1 cellular context compared by ENCODE assay signal in genomic region chr5:43066799-43067741, GRCh38.
A peak's percentile ranks its signal among the peaks of the same experiment; 100 is the strongest.
TF ChIP-seq lines count a peak whose summit lies in the region.

No MANE protein-coding gene starts in this region.

TF ChIP-seq in K562, 482 proteins besides CTCF, POLR2A, EP300 and RAD21 (continued from another document):
- TF ChIP-seq ZNF407 (IDR thresholded peaks at IDR 0.05; ENCODE audit: low read depth) (no peak), NONO (IDR thresholded peaks at IDR 0.05; ENCODE audit: low read depth in 2 of 2, low read length in 1 of 2) (no peak), DLX4 (CRISPR knock-in tag; IDR thresholded peaks at IDR 0.05) (no peak), NCOA1 (IDR thresholded peaks at IDR 0.05; ENCODE audit: low read depth) (no peak), CC2D1A (IDR thresholded peaks at IDR 0.05) (no peak; the same call in 1 of the 2 replicates), THAP7 (CRISPR knock-in tag; IDR thresholded peaks at IDR 0.05) (no peak), PML (IDR thresholded peaks at IDR 0.05; ENCODE audit: low read length) (peak; percentile 46; the same call in 1 of the 2 replicates), ZNF175 (CRISPR knock-in tag; IDR thresholded peaks at IDR 0.05; ENCODE audit: low read depth) (no peak), ZNF324 (CRISPR knock-in tag; IDR thresholded peaks at IDR 0.05) (no peak), TFAP4 (CRISPR knock-in tag; IDR thresholded peaks at IDR 0.05; ENCODE audit: borderline replicate concordance) (peak; percentile 44; the same call in 1 of the 2 replicates), HNRNPH1 (optimal IDR thresholded peaks at IDR 0.05; ENCODE audit: low read depth, low read length) (no peak), TAF15 (IDR thresholded peaks at IDR 0.05; ENCODE audit: low read depth, low read length) (no peak), NR0B1 (IDR thresholded peaks at IDR 0.05; ENCODE audit: partially characterized antibody) (no peak), KDM1A (IDR thresholded peaks at IDR 0.05) (no peak), MITF (IDR thresholded peaks at IDR 0.05) (no peak), TSC22D4 (tag; IDR thresholded peaks at IDR 0.05) (no peak), GATAD2A (IDR thresholded peaks at IDR 0.05) (no peak), ZBTB9 (CRISPR knock-in tag; IDR thresholded peaks at IDR 0.05) (no peak), MLLT1 (IDR thresholded peaks at IDR 0.05) (peak; percentile 31 to 75; a peak in 3 of 4 replicates), KAT8 (IDR thresholded peaks at IDR 0.05; ENCODE audit: low read depth) (no peak), SP2 (IDR thresholded peaks at IDR 0.05; ENCODE audit: extremely low read depth, low read depth, low read length, poor library complexity, severe bottlenecking) (no peak), ZNF785 (CRISPR knock-in tag; IDR thresholded peaks at IDR 0.05) (no peak), NR2C2 (CRISPR knock-in tag; IDR thresholded peaks at IDR 0.05) (0 out of 2 replicates have a peak, but pooled peaks have one; percentile 14), NR2C2 (tag; IDR thresholded peaks at IDR 0.05) (peak; percentile 75), ARID3A (IDR thresholded peaks at IDR 0.05; ENCODE audit: borderline replicate concordance, low read depth, low read length) (0 out of 2 replicates have a peak, but pooled peaks have one; percentile 29), RAD51 (IDR thresholded peaks at IDR 0.05; ENCODE audit: borderline replicate concordance, low read depth) (no peak), HNRNPUL1 (IDR thresholded peaks at IDR 0.05; ENCODE audit: low read length) (no peak), SMARCA4 (IDR thresholded peaks at IDR 0.05) (no peak), CHD4 (IDR thresholded peaks at IDR 0.05; ENCODE audit: insufficient read depth, insufficient replicate concordance, low read depth, low read length, poor library complexity, severe bottlenecking) (no peak), TCFL5 (CRISPR knock-in tag; conservative IDR thresholded peaks at IDR 0.05) (no peak), ZNF274 (IDR thresholded peaks at IDR 0.05; ENCODE audit: borderline replicate concordance, low read depth, low read length) (no peak), XRCC3 (IDR thresholded peaks at IDR 0.05) (no peak), KLF6 (CRISPR knock-in tag; IDR thresholded peaks at IDR 0.05; ENCODE audit: borderline replicate concordance) (peak; percentile 56; the same call in 1 of the 2 replicates), STAT5B (CRISPR knock-in tag; IDR thresholded peaks at IDR 0.05) (no peak), ZNF561 (CRISPR knock-in tag; conservative IDR thresholded peaks at IDR 0.05) (no peak), NFIC (IDR thresholded peaks at IDR 0.05) (peak; percentile 89), ZNF644 (tag; IDR thresholded peaks at IDR 0.05; ENCODE audit: low read depth) (no peak), CBX3 (IDR thresholded peaks at IDR 0.05; ENCODE audit: borderline replicate concordance in 1 of 2, low read length in 2 of 2) (peak in 1 of 2 experiments; percentile 76; a peak in 1 of 3 replicates), HMBOX1 (IDR thresholded peaks at IDR 0.05) (peak; percentile 78; the same call in 1 of the 2 replicates), ILF3 (IDR thresholded peaks at IDR 0.05; ENCODE audit: borderline replicate concordance) (no peak)
TF ChIP-seq in K562: peak in this region for 122.
